In the genomic region with DNA sequence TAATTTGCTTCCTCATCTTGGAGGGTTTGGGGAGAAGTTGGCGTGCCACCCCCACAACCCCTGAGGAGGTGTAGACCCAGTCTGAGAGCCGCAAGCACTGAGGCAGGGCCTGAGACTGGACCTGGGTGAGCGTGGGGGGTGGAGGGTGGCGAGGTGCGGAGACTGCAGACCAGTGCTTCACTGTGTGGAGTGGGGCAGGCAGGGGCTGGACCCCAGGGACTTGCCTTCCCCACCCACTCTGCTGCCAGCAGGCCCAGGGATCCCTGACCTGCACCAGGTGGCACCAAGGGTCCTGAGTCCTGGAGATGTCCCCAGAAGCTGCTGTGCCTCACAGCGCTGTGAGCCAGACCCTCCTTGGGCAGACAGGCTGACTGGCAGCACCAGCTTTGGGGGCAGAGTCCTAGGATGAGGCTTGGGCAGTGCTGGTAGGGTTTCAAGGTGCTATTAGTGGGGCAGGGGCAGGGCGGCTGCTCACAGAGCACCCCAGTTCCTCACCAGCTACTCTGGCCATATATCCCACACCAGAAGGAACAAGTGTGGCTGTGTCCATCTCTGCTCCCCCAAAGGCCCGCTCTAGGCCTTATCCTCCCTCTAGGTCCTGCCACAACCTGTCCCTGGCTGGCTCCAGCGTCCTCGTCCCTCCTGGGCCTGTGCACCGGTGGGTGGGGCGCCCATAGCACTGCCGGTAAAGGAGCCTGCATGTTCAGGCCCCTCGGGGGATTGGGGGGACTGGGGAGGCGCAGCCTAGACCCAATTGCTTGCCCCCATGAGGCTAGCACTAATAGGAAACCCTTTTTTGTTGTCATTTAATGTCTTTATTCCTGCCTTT, we compare ENCODE assay signal across 24 cellular contexts. TPM values are rescaled to one million over a fixed set of nuclear protein-coding genes. Genes with fewer than 3 reads are reported as not detected.
DNase-seq lines count a peak whose midpoint lies in the region; ATAC-seq, FAIRE-seq and TF ChIP-seq lines count a peak whose summit lies in the region.
"Had no signal": no experiment of that assay in that cellular context is flagged by ENCODE, and none has a peak within 500 bp of the region (broad histone marks: within the 10 kb centered on the region; RNA-seq: fewer than 3 reads in every experiment).

No MANE protein-coding gene starts in this region.

- dilution Hi-C loops in endothelial cell of umbilical vein (cut with MboI; ENCODE audit: extremely low pct_ligation_motif_present, low sequenced_read_pairs) = no loop called here

- POLR2A ChIA-PET in activated CD4-positive, alpha-beta memory T cell treated with anti-CD3 and anti-CD28 coated beads, Interleukin-2, amount 10 ng/mL, durations not matched to agents 7 days and 5 days (lab: Charles Lee) = no interaction called here
- POLR2A ChIA-PET in activated CD4-positive, alpha-beta memory T cell treated with anti-CD3 and anti-CD28 coated beads for 36 hours (lab: Charles Lee) = no interaction called here
- POLR2A ChIA-PET in endothelial cell of umbilical vein (lab: Charles Lee) = no interaction called here

- no peak overlapping the region for H3K4me2 ChIP-seq in endothelial cell of umbilical vein (ENCODE audit: insufficient read depth, low read length)

- no peaks in the 10 kb centered on the region for H4K20me1 ChIP-seq in endothelial cell of umbilical vein (replicated peaks; ENCODE audit: control insufficient read depth, extremely low read depth, insufficient read depth, low read length)

- H3K79me2 ChIP-seq in endothelial cell of umbilical vein (ENCODE audit: control insufficient read depth, insufficient read depth, low read length) = no peaks in the 10 kb centered on the region

- no peak for TF ChIP-seq CTCF in endothelial cell of umbilical vein (IDR thresholded peaks at IDR 0.05; ENCODE audit: extremely low read depth in 1 of 2, insufficient read depth in 1 of 2, low read depth in 1 of 2, low read length in 2 of 2)
- TF ChIP-seq CTCF in gastrocnemius medialis (IDR thresholded peaks at IDR 0.05 in 4 of 5, conservative IDR thresholded peaks at IDR 0.05 in 1 of 5) = no peak

- H3K36me3 Mint-ChIP-seq in activated CD4-positive, alpha-beta memory T cell treated with anti-CD3 and anti-CD28 coated beads, Interleukin-2, amount 10 ng/mL, durations not matched to agents 7 days and 5 days (ENCODE audit: low read depth) = no peaks in the 10 kb centered on the region
- no peaks in the 10 kb centered on the region for H3K36me3 Mint-ChIP-seq in activated CD4-positive, alpha-beta memory T cell treated with anti-CD3 and anti-CD28 coated beads for 36 hours

- H3K4me1 ChIP-seq in endothelial cell of umbilical vein (ENCODE audit: control insufficient read depth, extremely low read depth, insufficient read depth, low read length) (no peaks in the 10 kb centered on the region), gastrocnemius medialis (peaks cover 42 to 46% of the 10 kb centered on the region in 2 donors)
- H3K4me1 ChIP-seq: thyroid gland had no signal

- TF ChIP-seq POLR2A in GM12891 (IDR thresholded peaks at IDR 0.05; ENCODE audit: low read depth, low read length) (no peak), endothelial cell of umbilical vein (IDR thresholded peaks at IDR 0.05; ENCODE audit: low read depth, low read length) (no peak), gastrocnemius medialis (IDR thresholded peaks at IDR 0.05) (no peak), H54 (IDR thresholded peaks at IDR 0.05; ENCODE audit: low read depth, low read length) (no peak)

- H3K27me3 ChIP-seq in endothelial cell of umbilical vein (ENCODE audit: control insufficient read depth in 2 of 2, insufficient read depth in 2 of 2, low read length in 2 of 2) = no peaks in the 10 kb centered on the region
- H3K27me3 ChIP-seq in gastrocnemius medialis = no peaks in the 10 kb centered on the region
- H3K27me3 ChIP-seq: ovary, thyroid gland had no signal

- H3K9me3 ChIP-seq in endothelial cell of umbilical vein (replicated peaks; ENCODE audit: control insufficient read depth, insufficient read depth, low read length) (no peaks in the 10 kb centered on the region), gastrocnemius medialis (no peaks in the 10 kb centered on the region)
- H3K9me3 ChIP-seq: ovary, thyroid gland had no signal

- peaks cover 2% of the 10 kb centered on the region for H3K27me3 Mint-ChIP-seq in activated CD4-positive, alpha-beta memory T cell treated with anti-CD3 and anti-CD28 coated beads, Interleukin-2, amount 10 ng/mL, durations not matched to agents 7 days and 5 days
- H3K27me3 Mint-ChIP-seq in activated CD4-positive, alpha-beta memory T cell treated with anti-CD3 and anti-CD28 coated beads for 36 hours = peaks cover 2% of the 10 kb centered on the region
- H3K27me3 Mint-ChIP-seq: activated CD8-positive, alpha-beta T cell treated with anti-CD3 and anti-CD28 coated beads for 36 hours; CD4-positive, alpha-beta T cell had no signal

- H3K27ac ChIP-seq in endothelial cell of umbilical vein (ENCODE audit: insufficient read depth, low read depth, low read length) (no peak overlapping the region), gastrocnemius medialis (peak overlapping the region; percentile 74 to 83 (median 81))
- H3K27ac ChIP-seq: thyroid gland, WERI-Rb-1 had no signal

- peaks cover 0 to 2% of the 10 kb centered on the region in 2 experiments for H3K36me3 ChIP-seq in endothelial cell of umbilical vein (ENCODE audit: control insufficient read depth in 2 of 2, extremely low read depth in 1 of 2, insufficient read depth in 2 of 2, low read length in 2 of 2)
- H3K36me3 ChIP-seq in gastrocnemius medialis = no peaks in the 10 kb centered on the region
- H3K36me3 ChIP-seq: ovary, thyroid gland, WERI-Rb-1 had no signal

- H3K27ac Mint-ChIP-seq in activated CD4-positive, alpha-beta memory T cell treated with anti-CD3 and anti-CD28 coated beads, Interleukin-2, amount 10 ng/mL, durations not matched to agents 7 days and 5 days = no peak overlapping the region
- no peak overlapping the region for H3K27ac Mint-ChIP-seq in activated CD4-positive, alpha-beta memory T cell treated with anti-CD3 and anti-CD28 coated beads for 36 hours
- H3K27ac Mint-ChIP-seq: activated CD8-positive, alpha-beta T cell treated with anti-CD3 and anti-CD28 coated beads for 36 hours; CD4-positive, alpha-beta T cell had no signal

- no peaks in the 10 kb centered on the region for H3K9me3 Mint-ChIP-seq in activated CD4-positive, alpha-beta memory T cell treated with anti-CD3 and anti-CD28 coated beads, Interleukin-2, amount 10 ng/mL, durations not matched to agents 7 days and 5 days
- H3K9me3 Mint-ChIP-seq in activated CD4-positive, alpha-beta memory T cell treated with anti-CD3 and anti-CD28 coated beads for 36 hours = no peaks in the 10 kb centered on the region
- H3K9me3 Mint-ChIP-seq: activated CD8-positive, alpha-beta T cell treated with anti-CD3 and anti-CD28 coated beads for 36 hours; CD4-positive, alpha-beta T cell had no signal

- peak; percentile 7 for DNase-seq in activated CD4-positive, alpha-beta memory T cell treated with anti-CD3 and anti-CD28 coated beads, Interleukin-2, amount 10 ng/mL, durations not matched to agents 7 days and 5 days
- no peak for DNase-seq in activated CD4-positive, alpha-beta memory T cell treated with anti-CD3 and anti-CD28 coated beads for 36 hours
- DNase-seq in GM12891 (ENCODE audit: insufficient read length, low spot score) (peak; percentile 8), endothelial cell of umbilical vein (ENCODE audit: low read depth, low spot score) (no peak), gastrocnemius medialis (no peak), H54 (ENCODE audit: insufficient read length, low spot score) (no peak)
- DNase-seq: activated CD8-positive, alpha-beta T cell treated with anti-CD3 and anti-CD28 coated beads for 36 hours; activated gamma-delta T cell treated with Interleukin-2 at 50 U/mL for 16 hours; DMS79; foreskin fibroblast; SHP77; small intestine; stimulated activated CD4-positive, alpha-beta T cell treated with anti-CD3 and anti-CD28 coated beads, Interleukin-4, amount 100 ng/mL, for 24 hours; thyroid gland; WERI-Rb-1 had no signal

- H3K9me1 ChIP-seq in endothelial cell of umbilical vein (replicated peaks; ENCODE audit: control insufficient read depth, extremely low read depth, insufficient read depth, low read length) = no peaks in the 10 kb centered on the region

- no peak for FAIRE-seq in GM12891 (lab: Jason Lieb, UNC)
- no peak for FAIRE-seq in endothelial cell of umbilical vein (lab: Jason Lieb, UNC)
- FAIRE-seq in H54 (lab: Jason Lieb, UNC) = no peak
- FAIRE-seq: GM19239, small intestine had no signal

- H3K4me3 Mint-ChIP-seq in activated CD4-positive, alpha-beta memory T cell treated with anti-CD3 and anti-CD28 coated beads, Interleukin-2, amount 10 ng/mL, durations not matched to agents 7 days and 5 days = no peak overlapping the region
- H3K4me3 Mint-ChIP-seq in activated CD4-positive, alpha-beta memory T cell treated with anti-CD3 and anti-CD28 coated beads for 36 hours = no peak overlapping the region
- H3K4me3 Mint-ChIP-seq: activated CD8-positive, alpha-beta T cell treated with anti-CD3 and anti-CD28 coated beads for 36 hours; CD4-positive, alpha-beta T cell had no signal

- TSS peak; percentile 12 for BruUV-seq in endothelial cell of umbilical vein (replicated peaks; lab: Mats Ljungman, UMichigan)

- no peaks in the 10 kb centered on the region for H3K4me1 Mint-ChIP-seq in activated CD4-positive, alpha-beta memory T cell treated with anti-CD3 and anti-CD28 coated beads, Interleukin-2, amount 10 ng/mL, durations not matched to agents 7 days and 5 days
- H3K4me1 Mint-ChIP-seq in activated CD4-positive, alpha-beta memory T cell treated with anti-CD3 and anti-CD28 coated beads for 36 hours (ENCODE audit: low read depth) = no peaks in the 10 kb centered on the region

- CTCF ChIA-PET in activated CD4-positive, alpha-beta memory T cell treated with anti-CD3 and anti-CD28 coated beads, Interleukin-2, amount 10 ng/mL, durations not matched to agents 7 days and 5 days (lab: Charles Lee) = no interaction called here
- CTCF ChIA-PET in activated CD4-positive, alpha-beta memory T cell treated with anti-CD3 and anti-CD28 coated beads for 36 hours (lab: Charles Lee) = no interaction called here
- CTCF ChIA-PET in endothelial cell of umbilical vein (lab: Charles Lee) = interaction anchor here (0.6 kb wide), 1 partner anchor 11 kb away, joined by 3 read pairs; the partner anchor contains the start of gene ZBTB47

- ATAC-seq in gastrocnemius medialis (no peak), HG02840 (IDR thresholded peaks at IDR 0.05; ENCODE audit: low FRiP score, unreplicated experiment) (no peak), GM19467 (IDR thresholded peaks at IDR 0.05; ENCODE audit: unreplicated experiment) (no peak)
- ATAC-seq: activated CD8-positive, alpha-beta T cell treated with anti-CD3 and anti-CD28 coated beads for 36 hours had no signal

- intact Hi-C loops in activated CD4-positive, alpha-beta memory T cell treated with anti-CD3 and anti-CD28 coated beads for 36 hours (cut with micrococcal nuclease) = no loop called here
- intact Hi-C loops in endothelial cell of umbilical vein (cut with micrococcal nuclease) = no loop called here
- intact Hi-C loops in gastrocnemius medialis (cut with DNase I; ENCODE audit: low total_unique reads) = no loop called here

- H3K9ac ChIP-seq in endothelial cell of umbilical vein (replicated peaks; ENCODE audit: extremely low read depth, insufficient read depth, low read length) = no peak overlapping the region

- H3K4me3 ChIP-seq in endothelial cell of umbilical vein (replicated peaks in 1 of 3; ENCODE audit: insufficient read depth in 1 of 3, low read depth in 1 of 3, low read length in 3 of 3) (no peak overlapping the region), gastrocnemius medialis (no peak overlapping the region)
- H3K4me3 ChIP-seq: ovary, thyroid gland had no signal

- in situ Hi-C loops in gastrocnemius medialis (cut with MboI; ENCODE audit: low sequenced_read_pairs in 4 of 4) = no loop called here

- H2AFZ ChIP-seq in endothelial cell of umbilical vein (ENCODE audit: low read depth, low read length) = no peak overlapping the region

RNA-seq across cellular contexts. Expression of gene ZBTB47, which starts 11.8 kb away (rescaled TPM):
- 1 to 10 TPM in 1 of 2 experiments, under 1 TPM in 1; 0.93 to 1.1 TPM for total RNA-seq in activated CD4-positive, alpha-beta memory T cell treated with anti-CD3 and anti-CD28 coated beads, Interleukin-2, amount 10 ng/mL, durations not matched to agents 7 days and 5 days
- 1 to 10 TPM; 1.0 to 1.1 TPM for total RNA-seq in activated CD4-positive, alpha-beta memory T cell treated with anti-CD3 and anti-CD28 coated beads for 36 hours
- 0.22 TPM for polyA plus RNA-seq in GM12891 (2012; ENCODE audit: low read depth, missing spikeins)
- 13.0 and 14.5 TPM in 2 replicates for total RNA-seq in endothelial cell of umbilical vein
- polyA plus RNA-seq in endothelial cell of umbilical vein = 10.6 and 13.2 TPM in 2 replicates
- 7.2 and 9.3 TPM in 2 replicates for polyA plus RNA-seq in endothelial cell of umbilical vein (2011; cell fraction: cytosol; rRNA removed)
- 13.6 and 17.0 TPM in 2 replicates for polyA plus RNA-seq in endothelial cell of umbilical vein (2011; cell fraction: nucleus; rRNA removed)
- polyA plus RNA-seq in endothelial cell of umbilical vein (2012) = 6.8 and 10.4 TPM in 2 replicates
- polyA minus RNA-seq in endothelial cell of umbilical vein = 13.2 and 16.9 TPM in 2 replicates
- polyA minus RNA-seq in endothelial cell of umbilical vein (2011; cell fraction: cytosol; rRNA and poly(A)+ RNA removed) = 10.4 TPM
- polyA minus RNA-seq in endothelial cell of umbilical vein (2011; cell fraction: nucleus; rRNA and poly(A)+ RNA removed) = 7.6 and 13.3 TPM in 2 replicates
- total RNA-seq in gastrocnemius medialis = 100 to 1,000 TPM; 141 to 256 (median 167) TPM

RNA-seq across cellular contexts. Expression of gene KLHL40, which starts 20.1 kb away (rescaled TPM):
- total RNA-seq in activated CD4-positive, alpha-beta memory T cell treated with anti-CD3 and anti-CD28 coated beads, Interleukin-2, amount 10 ng/mL, durations not matched to agents 7 days and 5 days = not detected
- total RNA-seq in activated CD4-positive, alpha-beta memory T cell treated with anti-CD3 and anti-CD28 coated beads for 36 hours = not detected
- not detected for polyA plus RNA-seq in GM12891 (2012; ENCODE audit: low read depth, missing spikeins)
- total RNA-seq in endothelial cell of umbilical vein (not detected in 2 replicates), gastrocnemius medialis (100 to 1,000 TPM; 197 to 682 (median 397) TPM)
- not detected in 2 replicates for polyA plus RNA-seq in endothelial cell of umbilical vein
- not detected in 2 replicates for polyA plus RNA-seq in endothelial cell of umbilical vein (2011; cell fraction: cytosol; rRNA removed)
- polyA plus RNA-seq in endothelial cell of umbilical vein (2011; cell fraction: nucleus; rRNA removed) = not detected in 2 replicates
- not detected in 2 replicates for polyA plus RNA-seq in endothelial cell of umbilical vein (2012)
- not detected in 2 replicates for polyA minus RNA-seq in endothelial cell of umbilical vein
- not detected for polyA minus RNA-seq in endothelial cell of umbilical vein (2011; cell fraction: cytosol; rRNA and poly(A)+ RNA removed)
- polyA minus RNA-seq in endothelial cell of umbilical vein (2011; cell fraction: nucleus; rRNA and poly(A)+ RNA removed) = not detected in 2 replicates
- total RNA-seq: A172; activated CD8-positive, alpha-beta T cell treated with anti-CD3 and anti-CD28 coated beads for 36 hours; CD4-positive, alpha-beta T cell; liver; MCF 10A; ovary; T-helper 1 cell treated with Interleukin-12 subunit alpha and Interleukin-12 subunit beta and Interleukin-4 antibody, amounts not matched to agents 30 ng/mL and 1 ng/mL, for 36 hours; thyroid gland had no signal
- polyA plus RNA-seq: liver, ovary had no signal

RNA-seq across cellular contexts. Expression of gene HHATL, which starts 37.3 kb away (rescaled TPM):
- under 1 TPM in 1 of 2 experiments, not detected in 1; 0.25 TPM for total RNA-seq in activated CD4-positive, alpha-beta memory T cell treated with anti-CD3 and anti-CD28 coated beads, Interleukin-2, amount 10 ng/mL, durations not matched to agents 7 days and 5 days
- total RNA-seq in activated CD4-positive, alpha-beta memory T cell treated with anti-CD3 and anti-CD28 coated beads for 36 hours = not detected
- not detected for polyA plus RNA-seq in GM12891 (2012; ENCODE audit: low read depth, missing spikeins)
- not detected in 2 replicates for total RNA-seq in endothelial cell of umbilical vein
- polyA plus RNA-seq in endothelial cell of umbilical vein = 0.11 TPM in 1 of 2 replicates, not detected in the other
- not detected in 2 replicates for polyA plus RNA-seq in endothelial cell of umbilical vein (2011; cell fraction: cytosol; rRNA removed)
- not detected in 2 replicates for polyA plus RNA-seq in endothelial cell of umbilical vein (2011; cell fraction: nucleus; rRNA removed)
- not detected in 2 replicates for polyA plus RNA-seq in endothelial cell of umbilical vein (2012)
- not detected in 2 replicates for polyA minus RNA-seq in endothelial cell of umbilical vein
- not detected for polyA minus RNA-seq in endothelial cell of umbilical vein (2011; cell fraction: cytosol; rRNA and poly(A)+ RNA removed)
- not detected in 2 replicates for polyA minus RNA-seq in endothelial cell of umbilical vein (2011; cell fraction: nucleus; rRNA and poly(A)+ RNA removed)
- 100 to 1,000 TPM in 2 of 4 donors, 10 to 100 TPM in 2; 78.0 to 309 (median 164) TPM for total RNA-seq in gastrocnemius medialis
- total RNA-seq: A172; activated CD8-positive, alpha-beta T cell treated with anti-CD3 and anti-CD28 coated beads for 36 hours; CD4-positive, alpha-beta T cell; MCF 10A; T-helper 1 cell treated with Interleukin-12 subunit alpha and Interleukin-12 subunit beta and Interleukin-4 antibody, amounts not matched to agents 30 ng/mL and 1 ng/mL, for 36 hours had no signal
- polyA plus RNA-seq: liver had no signal

Comparison
In these comparisons a context has a peak if more than half of its experiments do, and no peak if none do; other contexts are left out.
1. DNase-seq: peak in activated CD4-positive, alpha-beta memory T cell treated with anti-CD3 and anti-CD28 coated beads, Interleukin-2, amount 10 ng/mL, durations not matched to agents 7 days and 5 days (single experiment) and GM12891 (single experiment); none in activated CD4-positive, alpha-beta memory T cell treated with anti-CD3 and anti-CD28 coated beads for 36 hours (single experiment), endothelial cell of umbilical vein (single experiment), gastrocnemius medialis (0 of 2) and H54 (single experiment).
2. RNA of gene KLHL40, which starts 20.1 kb away (total RNA-seq): 197 to 682 TPM in gastrocnemius medialis; not detected in activated CD4-positive, alpha-beta memory T cell treated with anti-CD3 and anti-CD28 coated beads for 36 hours, not detected in activated CD4-positive, alpha-beta memory T cell treated with anti-CD3 and anti-CD28 coated beads, Interleukin-2, amount 10 ng/mL, durations not matched to agents 7 days and 5 days and not detected in endothelial cell of umbilical vein; every median in the first group is over 100 times any median in the second.
3. RNA of gene HHATL, which starts 37.3 kb away (total RNA-seq): 78.0 to 309 TPM in gastrocnemius medialis; 0.25 TPM in activated CD4-positive, alpha-beta memory T cell treated with anti-CD3 and anti-CD28 coated beads, Interleukin-2, amount 10 ng/mL, durations not matched to agents 7 days and 5 days, not detected in activated CD4-positive, alpha-beta memory T cell treated with anti-CD3 and anti-CD28 coated beads for 36 hours and not detected in endothelial cell of umbilical vein; every median in the first group is over 10 times any median in the second.